In the genomic region with DNA sequence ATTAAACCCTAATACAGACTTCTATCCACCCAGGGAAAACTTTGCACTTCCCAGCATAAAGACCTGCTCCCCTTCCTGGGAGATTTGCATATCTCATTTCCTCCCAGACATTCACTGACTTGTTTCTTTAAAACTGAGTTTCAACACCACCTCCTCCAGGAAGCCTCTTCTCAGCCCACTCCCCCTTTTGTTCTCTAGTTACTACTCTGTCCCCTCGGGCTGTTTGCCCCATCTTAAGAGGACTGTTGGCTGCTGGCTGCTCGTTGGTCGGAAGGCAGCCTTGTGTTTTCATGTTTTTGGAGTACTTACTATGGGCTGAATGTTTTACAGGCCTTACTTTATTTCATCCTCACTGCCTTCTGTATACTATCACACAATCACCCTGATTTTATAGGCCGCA, we compare ENCODE assay signal across 21 cellular contexts. TPM values are rescaled to one million over a fixed set of nuclear protein-coding genes. Genes with fewer than 3 reads are reported as not detected.
DNase-seq lines count a peak whose midpoint lies in the region; ATAC-seq and TF ChIP-seq lines count a peak whose summit lies in the region.
"Had no signal": no experiment of that assay in that cellular context is flagged by ENCODE, and none has a peak within 500 bp of the region (broad histone marks: within the 10 kb centered on the region; RNA-seq: fewer than 3 reads in every experiment).

No MANE protein-coding gene starts in this region.

- H2AFZ ChIP-seq in OCI-LY3 (ENCODE audit: low read depth, low read length) (no peak overlapping the region; the same call in 1 of the 2 replicates), osteoblast (ENCODE audit: low read length) (no peak overlapping the region)

- no peak overlapping the region for H3K27ac Mint-ChIP-seq in stimulated activated naive CD8-positive, alpha-beta T cell treated with anti-CD3 and anti-CD28 coated beads, Interleukin-15, amount 100 ng/mL, for 72 hours
- H3K27ac Mint-ChIP-seq: B cell; CD8-positive, alpha-beta T cell; HFFc6 had no signal

- H3K27ac ChIP-seq in DOHH2 (ENCODE audit: low read depth, low read length) (no peak overlapping the region), OCI-LY3 (ENCODE audit: low read length) (no peak overlapping the region), osteoblast (ENCODE audit: low read depth, low read length) (no peak overlapping the region)
- H3K27ac ChIP-seq: HL-60 had no signal

- H3K4me3 ChIP-seq in DOHH2 (ENCODE audit: low read length) (no peak overlapping the region), OCI-LY3 (ENCODE audit: low read length) (no peak overlapping the region), osteoblast (ENCODE audit: insufficient read depth, low read length) (no peak overlapping the region)
- H3K4me3 ChIP-seq: K562 had no signal

- H3K4me2 ChIP-seq in DOHH2 (ENCODE audit: low read length) = peak overlapping the region; percentile 46
- peak overlapping the region; percentile 39 for H3K4me2 ChIP-seq in OCI-LY3 (ENCODE audit: low read length)
- H3K4me2 ChIP-seq in osteoblast (ENCODE audit: insufficient read depth, low read length) = no peak overlapping the region

- H3K9me3 ChIP-seq in DOHH2 (ENCODE audit: control insufficient read depth, insufficient read depth, low read length) = no peaks in the 10 kb centered on the region
- H3K9me3 ChIP-seq in OCI-LY3 (ENCODE audit: insufficient read depth, low read length) = no peaks in the 10 kb centered on the region
- no peaks in the 10 kb centered on the region for H3K9me3 ChIP-seq in osteoblast (ENCODE audit: low read depth, low read length)

- TF ChIP-seq CTCF in DOHH2 (IDR thresholded peaks at IDR 0.05; ENCODE audit: low read depth, low read length, poor library complexity, severe bottlenecking) (no peak), OCI-LY3 (IDR thresholded peaks at IDR 0.05; ENCODE audit: low read depth, low read length) (no peak), osteoblast (IDR thresholded peaks at IDR 0.05; ENCODE audit: extremely low read depth, low read depth, low read length) (no peak)

- H3K27me3 Mint-ChIP-seq in stimulated activated naive CD8-positive, alpha-beta T cell treated with anti-CD3 and anti-CD28 coated beads, Interleukin-15, amount 100 ng/mL, for 72 hours = peaks cover 65% of the 10 kb centered on the region

- no peaks in the 10 kb centered on the region for H3K9me2 ChIP-seq in DOHH2 (replicated peaks; ENCODE audit: control insufficient read depth, low read length)

- H3K4me3 Mint-ChIP-seq in stimulated activated naive CD8-positive, alpha-beta T cell treated with anti-CD3 and anti-CD28 coated beads, Interleukin-15, amount 100 ng/mL, for 72 hours = no peak overlapping the region
- H3K4me3 Mint-ChIP-seq: B cell; CD14-positive monocyte; CD8-positive, alpha-beta T cell; HFFc6 had no signal

- no peaks in the 10 kb centered on the region for H4K20me1 ChIP-seq in DOHH2 (ENCODE audit: control insufficient read depth, insufficient read depth, low read depth, low read length)
- H4K20me1 ChIP-seq in OCI-LY3 (ENCODE audit: insufficient read depth, low read length) = no peaks in the 10 kb centered on the region
- no peaks in the 10 kb centered on the region for H4K20me1 ChIP-seq in osteoblast (ENCODE audit: insufficient read depth, low read length)

- H3K9ac ChIP-seq in OCI-LY3 (ENCODE audit: low read length) = no peak overlapping the region

- H3K4me1 ChIP-seq in DOHH2 (ENCODE audit: control insufficient read depth, low read length) (peaks cover 11% of the 10 kb centered on the region), OCI-LY3 (ENCODE audit: low read length) (peaks cover 12% of the 10 kb centered on the region), osteoblast (ENCODE audit: insufficient read depth, low read length) (no peaks in the 10 kb centered on the region)

- peaks cover 28% of the 10 kb centered on the region for H3K27me3 ChIP-seq in DOHH2 (ENCODE audit: control insufficient read depth, low read length)
- peaks cover 33% of the 10 kb centered on the region for H3K27me3 ChIP-seq in OCI-LY3 (ENCODE audit: low read depth, low read length)
- peaks cover 31% of the 10 kb centered on the region for H3K27me3 ChIP-seq in osteoblast (ENCODE audit: insufficient read depth, low read length)

- H3K79me2 ChIP-seq in DOHH2 (ENCODE audit: control insufficient read depth, low read length) (no peaks in the 10 kb centered on the region), OCI-LY3 (ENCODE audit: low read length) (no peaks in the 10 kb centered on the region), osteoblast (ENCODE audit: insufficient read depth, low read length) (no peaks in the 10 kb centered on the region)

- no peaks in the 10 kb centered on the region for H3F3A ChIP-seq in DOHH2 (ENCODE audit: control insufficient read depth, insufficient read depth)

- DNase-seq in islet precursor cell = peak; percentile 70
- DNase-seq in osteoblast (ENCODE audit: insufficient read length, low spot score, missing footprints) = peak; percentile 77
- no peak for DNase-seq in stimulated activated naive CD8-positive, alpha-beta T cell treated with anti-CD3 and anti-CD28 coated beads, Interleukin-15, amount 100 ng/mL, for 72 hours
- DNase-seq in left lobe of liver (ENCODE audit: low spot score) = no peak
- no peak for DNase-seq in NCI-H510A (lab: John Stamatoyannopoulos, UW)
- DNase-seq: CD8-positive, alpha-beta T cell; COR-L47; DMS153; DMS79 treated with DMSO at 0.1 percent for 48 hours; GF-D8; GOT3; HCEC 1CT; HFFc6 had no signal

- ATAC-seq in stimulated activated naive CD8-positive, alpha-beta T cell treated with anti-CD3 and anti-CD28 coated beads, Interleukin-15, amount 100 ng/mL, for 72 hours = no peak
- ATAC-seq in GM21786 (IDR thresholded peaks at IDR 0.05; ENCODE audit: unreplicated experiment) = no peak
- ATAC-seq in left lobe of liver = no peak
- ATAC-seq: CD8-positive, alpha-beta T cell; K562 had no signal

- H3K36me3 ChIP-seq in DOHH2 (ENCODE audit: control insufficient read depth, low read length) (no peaks in the 10 kb centered on the region), OCI-LY3 (replicated peaks; ENCODE audit: low read depth, low read length) (no peaks in the 10 kb centered on the region), osteoblast (ENCODE audit: insufficient read depth, low read length) (no peaks in the 10 kb centered on the region)

- H3K9me3 Mint-ChIP-seq in stimulated activated naive CD8-positive, alpha-beta T cell treated with anti-CD3 and anti-CD28 coated beads, Interleukin-15, amount 100 ng/mL, for 72 hours = no peaks in the 10 kb centered on the region
- H3K9me3 Mint-ChIP-seq: CD8-positive, alpha-beta T cell; HFFc6 had no signal

- H3K4me1 Mint-ChIP-seq in stimulated activated naive CD8-positive, alpha-beta T cell treated with anti-CD3 and anti-CD28 coated beads, Interleukin-15, amount 100 ng/mL, for 72 hours = no peaks in the 10 kb centered on the region
- H3K4me1 Mint-ChIP-seq: B cell, CD14-positive monocyte had no signal

RNA-seq across cellular contexts. Expression of gene ARHGAP40, which starts 6.6 kb away (rescaled TPM):
- not detected in 2 replicates for total RNA-seq in osteoblast
- total RNA-seq in left lobe of liver = not detected
- total RNA-seq: A172; B cell; CD8-positive, alpha-beta T cell; K562 had no signal

RNA-seq across cellular contexts. Expression of gene ADIG, which starts 27.2 kb away (rescaled TPM):
- total RNA-seq in osteoblast (not detected in 2 replicates), left lobe of liver (not detected)
- total RNA-seq: A172; B cell; CD8-positive, alpha-beta T cell; HFFc6; K562 had no signal

Comparison
In these comparisons a context has a peak if more than half of its experiments do, and no peak if none do; other contexts are left out.
1. DNase-seq: peak in islet precursor cell (single experiment) and osteoblast (single experiment); none in stimulated activated naive CD8-positive, alpha-beta T cell treated with anti-CD3 and anti-CD28 coated beads, Interleukin-15, amount 100 ng/mL, for 72 hours (0 of 2), left lobe of liver (single experiment) and NCI-H510A (single experiment).